ENCODE assay signal across 8 cellular contexts in the genomic region with DNA sequence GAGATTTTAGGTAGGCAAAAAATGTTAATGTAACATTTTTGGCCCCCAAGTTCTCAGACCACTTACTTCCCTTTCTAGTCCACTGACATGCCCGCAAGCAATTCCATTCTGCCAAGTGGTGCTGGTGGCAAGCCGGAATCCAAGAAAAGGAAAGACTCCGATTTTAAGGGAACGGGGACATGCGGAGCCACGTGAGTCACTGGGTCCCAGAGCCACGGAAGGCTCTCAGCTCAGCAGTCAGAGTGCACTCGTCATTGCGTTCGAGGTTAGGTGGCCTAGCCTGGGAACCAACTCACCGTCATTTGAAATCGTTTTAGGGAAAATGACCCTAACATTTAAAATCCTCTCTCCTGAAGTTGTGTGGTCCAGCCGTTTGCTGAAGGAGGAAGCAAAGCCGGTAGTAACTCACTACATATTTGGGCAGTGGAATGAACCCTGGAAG. TPM values are rescaled to one million over a fixed set of nuclear protein-coding genes. Genes with fewer than 3 reads are reported as not detected.
DNase-seq lines count a peak whose midpoint lies in the region; ATAC-seq, FAIRE-seq and TF ChIP-seq lines count a peak whose summit lies in the region.

No MANE protein-coding gene starts in this region.

- H3K27me3 ChIP-seq in SU-DHL-6 (ENCODE audit: low read length), result no peaks in the 10 kb centered on the region
- H3K27me3 ChIP-seq in dorsolateral prefrontal cortex, result no peaks in the 10 kb centered on the region
- H3K27me3 ChIP-seq in lung (ENCODE audit: control insufficient read depth, insufficient read depth), result no peaks in the 10 kb centered on the region

- H2AFZ ChIP-seq in SU-DHL-6 (ENCODE audit: low read depth, low read length, severe bottlenecking), result peak overlapping the region; percentile 65

- DNase-seq in AG08395 (ENCODE audit: low spot score) (peak; percentile 53), GM12891 (ENCODE audit: insufficient read length, low spot score) (no peak), dorsolateral prefrontal cortex (peak in 8 of 10 donors; percentile 31 to 58 (median 50)), lung (ENCODE audit: low spot score) (peak; percentile 35), KG1 (lab: John Stamatoyannopoulos, UW) (no peak)
- peak in 1 of 2 donors; percentile 6 for DNase-seq in stimulated activated naive CD8-positive, alpha-beta T cell treated with anti-CD3 and anti-CD28 coated beads, Interleukin-15, amount 100 ng/mL, for 72 hours

- ATAC-seq in lung (ENCODE audit: insufficient read depth, low FRiP score) (no peak), HG03025 (IDR thresholded peaks at IDR 0.05; ENCODE audit: low FRiP score, unreplicated experiment) (no peak)
- no peak for ATAC-seq in stimulated activated naive CD8-positive, alpha-beta T cell treated with anti-CD3 and anti-CD28 coated beads, Interleukin-15, amount 100 ng/mL, for 72 hours

- no peaks in the 10 kb centered on the region for H3K9me2 ChIP-seq in SU-DHL-6 (replicated peaks; ENCODE audit: insufficient read depth, low read length)

- H3K4me1 ChIP-seq in lung (ENCODE audit: control insufficient read depth in 2 of 2, insufficient read depth in 2 of 2, low read length in 2 of 2), result peaks cover 4 to 7% of the 10 kb centered on the region in 2 donors

- peak overlapping the region; percentile 86 to 98 for H3K4me3 Mint-ChIP-seq in stimulated activated naive CD8-positive, alpha-beta T cell treated with anti-CD3 and anti-CD28 coated beads, Interleukin-15, amount 100 ng/mL, for 72 hours

- H3K27ac Mint-ChIP-seq in stimulated activated naive CD8-positive, alpha-beta T cell treated with anti-CD3 and anti-CD28 coated beads, Interleukin-15, amount 100 ng/mL, for 72 hours, result peak overlapping the region; percentile 78 to 91

- H3K4me2 ChIP-seq in SU-DHL-6 (ENCODE audit: low read depth, low read length, poor library complexity, severe bottlenecking), result peak overlapping the region; percentile 82

- H3K36me3 ChIP-seq in SU-DHL-6 (ENCODE audit: low read length), result no peaks in the 10 kb centered on the region
- H3K36me3 ChIP-seq in lung (ENCODE audit: control insufficient read depth in 2 of 2, insufficient read depth in 2 of 2, low read length in 2 of 2), result no peaks in the 10 kb centered on the region

- 3 to 4% methylated on average over 14 of the region's 14 CpGs for WGBS in lung, 2 donors

- no peaks in the 10 kb centered on the region for H3K9me3 Mint-ChIP-seq in stimulated activated naive CD8-positive, alpha-beta T cell treated with anti-CD3 and anti-CD28 coated beads, Interleukin-15, amount 100 ng/mL, for 72 hours

- H3K27ac ChIP-seq in SU-DHL-6 (ENCODE audit: low read depth, low read length), result peak overlapping the region; percentile 84
- peak overlapping the region; percentile 65 to 99 (median 97) for H3K27ac ChIP-seq in dorsolateral prefrontal cortex
- peak overlapping the region; percentile 76 to 99 for H3K27ac ChIP-seq in lung (ENCODE audit: low read depth in 1 of 2, low read length in 1 of 2)

- intact Hi-C loops in dorsolateral prefrontal cortex (cut with DNase I), result loop anchor here (2.0 to 10.0 kb wide), 7 partner anchors 41 to 239 kb away; partner anchors contain the start of genes GFOD1 (in 2 of the 2), NOL7 (in 2 of the 2) and RANBP9 (in 1 of the 2)

- TF ChIP-seq POLR2A in GM12891 (IDR thresholded peaks at IDR 0.05; ENCODE audit: low read depth, low read length), result no peak

- no peaks in the 10 kb centered on the region; the same call in 1 of the 2 replicates for H4K20me1 ChIP-seq in SU-DHL-6 (ENCODE audit: low read depth, low read length)

- TF ChIP-seq CTCF in SU-DHL-6 (IDR thresholded peaks at IDR 0.05; ENCODE audit: insufficient read depth, low read length, poor library complexity, severe bottlenecking) (no peak), dorsolateral prefrontal cortex (IDR thresholded peaks at IDR 0.05 in 54 of 56, conservative IDR thresholded peaks at IDR 0.05 in 2 of 56; ENCODE audit: low read depth in 1 of 56, partially characterized antibody in 56 of 56) (no peak), lung (IDR thresholded peaks at IDR 0.05; ENCODE audit: control extremely low read depth, extremely low read depth) (no peak)

- FAIRE-seq in GM12891 (lab: Jason Lieb, UNC), result peak; percentile 79

- peak overlapping the region; percentile 77 for H3K9ac ChIP-seq in SU-DHL-6 (ENCODE audit: low read length)

- H3K4me1 Mint-ChIP-seq in stimulated activated naive CD8-positive, alpha-beta T cell treated with anti-CD3 and anti-CD28 coated beads, Interleukin-15, amount 100 ng/mL, for 72 hours, result peaks cover 29% of the 10 kb centered on the region

- peaks cover 27% of the 10 kb centered on the region for H3F3A ChIP-seq in SU-DHL-6 (ENCODE audit: insufficient read depth)

- H3K27me3 Mint-ChIP-seq in stimulated activated naive CD8-positive, alpha-beta T cell treated with anti-CD3 and anti-CD28 coated beads, Interleukin-15, amount 100 ng/mL, for 72 hours, result no peaks in the 10 kb centered on the region

- H3K4me3 ChIP-seq in SU-DHL-6 (ENCODE audit: insufficient read depth, low read length, poor library complexity, severe bottlenecking), result peak overlapping the region; percentile 64
- H3K4me3 ChIP-seq in dorsolateral prefrontal cortex, result peak overlapping the region; percentile 46 to 96 (median 87)
- H3K4me3 ChIP-seq in lung, result peak overlapping the region; percentile 49

- H3K79me2 ChIP-seq in SU-DHL-6 (ENCODE audit: insufficient read depth, low read length), result peaks cover 8% of the 10 kb centered on the region

- no peaks in the 10 kb centered on the region for H3K9me3 ChIP-seq in SU-DHL-6 (ENCODE audit: insufficient read depth, low read length)
- H3K9me3 ChIP-seq in lung (ENCODE audit: control insufficient read depth in 2 of 2, insufficient read depth in 1 of 2, low read length in 1 of 2), result no peaks in the 10 kb centered on the region

TF ChIP-seq in GM12891, 5 proteins besides CTCF, POLR2A, EP300 and RAD21:
- no peak for TF ChIP-seq POLR2AphosphoS5 (IDR thresholded peaks at IDR 0.05; ENCODE audit: low read depth, low read length)
- no peak for TF ChIP-seq SPI1 (IDR thresholded peaks at IDR 0.05; ENCODE audit: low read depth, low read length)
- no peak for TF ChIP-seq PAX5 (IDR thresholded peaks at IDR 0.05; ENCODE audit: insufficient read depth, low read length, severe bottlenecking)
- TF ChIP-seq POU2F2 (IDR thresholded peaks at IDR 0.05; ENCODE audit: low read depth, low read length), result no peak
- TF ChIP-seq TAF1 (IDR thresholded peaks at IDR 0.05; ENCODE audit: low read depth, low read length), result no peak

RNA-seq across cellular contexts. Expression of gene SIRT5, which starts 0.7 kb away (rescaled TPM):
- polyA plus RNA-seq in GM12891 (2012; ENCODE audit: low read depth, missing spikeins), result 6.0 TPM
- total RNA-seq in dorsolateral prefrontal cortex (10 to 100 TPM; 21.4 to 45.4 (median 34.7) TPM), lung (10 to 100 TPM in 1 of 2 donors, 1 to 10 TPM in 1; 9.8 to 11.3 TPM)
- polyA plus RNA-seq in lung, result 1 to 10 TPM; 5.9 to 6.3 TPM

RNA-seq across cellular contexts. Expression of gene NOL7, which starts 41.4 kb away (rescaled TPM):
- 79.9 TPM for polyA plus RNA-seq in GM12891 (2012; ENCODE audit: low read depth, missing spikeins)
- 10 to 100 TPM; 37.1 to 64.3 (median 48.9) TPM for total RNA-seq in dorsolateral prefrontal cortex
- 10 to 100 TPM; 48.0 to 57.9 TPM for total RNA-seq in lung
- polyA plus RNA-seq in lung, result 10 to 100 TPM; 57.1 to 75.8 TPM

Comparison
In these comparisons a context has a peak if more than half of its experiments do, and no peak if none do; other contexts are left out.
1. DNase-seq: peak in AG08395 (single experiment), dorsolateral prefrontal cortex (8 of 10) and lung (single experiment); none in GM12891 (single experiment) and KG1 (single experiment).
2. Peak in every context shown above with its lines, with median percentiles within 50 percentile points of each other: H3K27ac ChIP-seq and H3K4me3 ChIP-seq.